In the genomic region with DNA sequence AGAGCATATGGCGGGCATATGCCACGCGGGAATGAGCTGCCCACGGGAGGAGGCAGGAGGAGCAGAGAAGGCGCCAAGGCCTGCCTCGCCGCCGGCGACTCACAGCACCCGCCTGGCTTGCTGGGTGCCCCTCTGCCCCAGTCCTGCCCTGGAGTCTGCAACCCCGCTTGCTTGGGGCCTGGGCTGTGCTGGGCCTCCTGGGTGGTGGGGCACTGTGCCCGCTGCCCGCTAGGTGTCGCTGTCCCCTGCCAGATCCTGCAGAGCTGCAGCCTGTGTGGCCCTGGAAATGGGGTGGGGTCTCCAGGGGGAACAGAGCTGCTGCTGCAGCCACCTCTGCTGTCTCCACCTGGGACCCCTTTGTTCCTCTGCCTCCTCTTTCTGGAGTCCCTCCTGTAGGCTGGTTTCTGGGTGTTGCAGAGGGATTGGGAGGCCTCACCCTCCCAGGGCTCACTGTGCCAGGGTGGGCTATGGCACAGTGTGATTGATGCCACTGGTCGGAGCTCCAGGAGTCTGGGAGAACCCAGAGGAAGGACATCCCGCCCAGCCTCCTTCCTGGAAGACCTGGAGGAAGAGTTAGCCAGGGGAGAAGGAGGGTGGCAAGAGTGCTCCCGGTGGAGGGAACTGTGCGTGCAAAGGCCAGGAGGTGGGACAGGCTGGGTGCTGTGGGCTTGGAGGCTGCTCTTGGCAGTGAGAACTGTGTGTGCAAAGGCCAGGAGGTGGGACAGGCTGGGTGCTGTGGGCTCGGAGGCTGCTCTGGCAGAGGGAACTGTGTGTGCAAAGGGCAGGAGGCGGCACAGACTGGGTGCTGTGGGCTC, we compare ENCODE assay signal across 8 cellular contexts.
DNase-seq lines count a peak whose midpoint lies in the region; ATAC-seq and TF ChIP-seq lines count a peak whose summit lies in the region.

No MANE protein-coding gene starts in this region.

- no peaks in the 10 kb centered on the region for H3K36me3 Mint-ChIP-seq in endothelial cell (ENCODE audit: low read depth, unreplicated experiment)
- no peaks in the 10 kb centered on the region for H3K36me3 Mint-ChIP-seq in naive thymus-derived CD8-positive, alpha-beta T cell
- no peaks in the 10 kb centered on the region for H3K36me3 Mint-ChIP-seq in stimulated activated naive B cell treated with anti-CD40 and anti-IgM and Interleukin-4, amounts not matched to agents 10 μg/mL and 1 μg/mL and 100 μg/mL, for 72 hours

- ATAC-seq in naive thymus-derived CD8-positive, alpha-beta T cell, result peak; percentile 93 to 98
- peak; percentile 93 to 94 for ATAC-seq in stimulated activated naive B cell treated with anti-CD40 and anti-IgM and Interleukin-4, amounts not matched to agents 10 μg/mL and 1 μg/mL and 100 μg/mL, for 72 hours (replicated peaks)
- no peak for ATAC-seq in GM18873 (IDR thresholded peaks at IDR 0.05; ENCODE audit: low FRiP score, unreplicated experiment)

- H3K4me3 Mint-ChIP-seq in endothelial cell (ENCODE audit: unreplicated experiment), result no peak overlapping the region
- no peak overlapping the region for H3K4me3 Mint-ChIP-seq in naive thymus-derived CD8-positive, alpha-beta T cell
- H3K4me3 Mint-ChIP-seq in stimulated activated naive B cell treated with anti-CD40 and anti-IgM and Interleukin-4, amounts not matched to agents 10 μg/mL and 1 μg/mL and 100 μg/mL, for 72 hours, result no peak overlapping the region

- no peaks in the 10 kb centered on the region for H3K9me3 Mint-ChIP-seq in endothelial cell (ENCODE audit: unreplicated experiment)
- no peaks in the 10 kb centered on the region for H3K9me3 Mint-ChIP-seq in naive thymus-derived CD8-positive, alpha-beta T cell
- H3K9me3 Mint-ChIP-seq in stimulated activated naive B cell treated with anti-CD40 and anti-IgM and Interleukin-4, amounts not matched to agents 10 μg/mL and 1 μg/mL and 100 μg/mL, for 72 hours, result no peaks in the 10 kb centered on the region

- H3K4me1 Mint-ChIP-seq in endothelial cell (ENCODE audit: unreplicated experiment), result no peaks in the 10 kb centered on the region
- peaks cover 0 to 12% (median 3%) of the 10 kb centered on the region in 4 donors for H3K4me1 Mint-ChIP-seq in naive thymus-derived CD8-positive, alpha-beta T cell
- peaks cover 0 to 10% of the 10 kb centered on the region in 2 donors for H3K4me1 Mint-ChIP-seq in stimulated activated naive B cell treated with anti-CD40 and anti-IgM and Interleukin-4, amounts not matched to agents 10 μg/mL and 1 μg/mL and 100 μg/mL, for 72 hours

- POLR2A ChIA-PET in naive thymus-derived CD8-positive, alpha-beta T cell (lab: Charles Lee), result interaction anchor here (0.6 kb wide), 1 partner anchor 544 kb away, joined by 4 read pairs; no protein-coding TSS in a partner anchor

- peaks cover 9% of the 10 kb centered on the region for H3K27me3 Mint-ChIP-seq in endothelial cell (ENCODE audit: unreplicated experiment)
- H3K27me3 Mint-ChIP-seq in naive thymus-derived CD8-positive, alpha-beta T cell, result peaks cover 2 to 18% (median 10%) of the 10 kb centered on the region in 5 donors
- H3K27me3 Mint-ChIP-seq in stimulated activated naive B cell treated with anti-CD40 and anti-IgM and Interleukin-4, amounts not matched to agents 10 μg/mL and 1 μg/mL and 100 μg/mL, for 72 hours, result peaks cover 20 to 36% of the 10 kb centered on the region in 2 donors

- DNase-seq in SHP77 (lab: John Stamatoyannopoulos, UW) (peak; percentile 49 to 52), SHP77 treated with DMSO at 0.1 percent for 48 hours (lab: John Stamatoyannopoulos, UW) (no peak), NCI-H1694 (lab: John Stamatoyannopoulos, UW) (peak; percentile 80), endothelial cell (ENCODE audit: low spot score) (peak; percentile 79)
- DNase-seq in activated CD8-positive, alpha-beta memory T cell treated with anti-CD3 and anti-CD28 coated beads for 24 hours, result peak; percentile 86
- DNase-seq in naive thymus-derived CD8-positive, alpha-beta T cell, result peak; percentile 43 to 79 (median 64)
- DNase-seq in stimulated activated naive B cell treated with anti-CD40 and anti-IgM and Interleukin-4, amounts not matched to agents 10 μg/mL and 1 μg/mL and 100 μg/mL, for 72 hours, result peak; percentile 34

- no peak overlapping the region for H3K27ac Mint-ChIP-seq in endothelial cell (ENCODE audit: unreplicated experiment)
- H3K27ac Mint-ChIP-seq in naive thymus-derived CD8-positive, alpha-beta T cell, result no peak overlapping the region
- no peak overlapping the region for H3K27ac Mint-ChIP-seq in stimulated activated naive B cell treated with anti-CD40 and anti-IgM and Interleukin-4, amounts not matched to agents 10 μg/mL and 1 μg/mL and 100 μg/mL, for 72 hours

- peak; percentile 94 for TF ChIP-seq CTCF in endothelial cell (IDR thresholded peaks at IDR 0.05; ENCODE audit: unreplicated experiment)
